Comparison of ENCODE assay signal across 7 cellular contexts in genomic region chr3:142931222-142931621, GRCh38. TPM values are rescaled to one million over a fixed set of nuclear protein-coding genes. Genes with fewer than 3 reads are reported as not detected.
DNase-seq lines count a peak whose midpoint lies in the region; ATAC-seq, FAIRE-seq and TF ChIP-seq lines count a peak whose summit lies in the region.

No MANE protein-coding gene starts in this region.

- peak; percentile 62 for ATAC-seq in GM21786 (IDR thresholded peaks at IDR 0.05; ENCODE audit: unreplicated experiment)

- intact Hi-C loops in esophagus squamous epithelium (cut with DNase I) (no loop called here), tibial artery (cut with DNase I; ENCODE audit: low total_unique reads) (no loop called here)

- peaks cover 0 to 12% (median 0%) of the 10 kb centered on the region in 4 donors for H3K27me3 ChIP-seq in esophagus squamous epithelium
- H3K27me3 ChIP-seq in tibial artery, result no peaks in the 10 kb centered on the region

- no peaks in the 10 kb centered on the region for H3K36me3 ChIP-seq in esophagus squamous epithelium
- no peaks in the 10 kb centered on the region for H3K36me3 ChIP-seq in tibial artery

- no peak for TF ChIP-seq POLR2A in esophagus squamous epithelium (IDR thresholded peaks at IDR 0.05)

- TF ChIP-seq CTCF in esophagus squamous epithelium (IDR thresholded peaks at IDR 0.05) (peak in 1 of 6 experiments; percentile 22), tibial artery (IDR thresholded peaks at IDR 0.05) (no peak)

- H3K4me1 ChIP-seq in esophagus squamous epithelium (no peaks in the 10 kb centered on the region), tibial artery (no peaks in the 10 kb centered on the region)

- no peak for FAIRE-seq in GM18507 (lab: Jason Lieb, UNC)

- DNase-seq in GM18507 (ENCODE audit: extremely low spot score, insufficient read length, low read depth), result peak; percentile 30
- DNase-seq in NOMO-1 treated with DMSO at 0.1 percent for 48 hours (lab: John Stamatoyannopoulos, UW; ENCODE audit: unreplicated experiment), result peak; percentile 4
- DNase-seq in iPS DF 4.7 (ENCODE audit: extremely low read depth, low spot score), result peak; percentile 51
- DNase-seq in esophagus squamous epithelium (lab: John Stamatoyannopoulos, UW), result no peak
- DNase-seq in tibial artery, result no peak
- DNase-seq in substantia nigra (lab: John Stamatoyannopoulos, UW), result no peak

- 50 to 54% methylated on average over 5 to 6 of the region's 6 CpGs for WGBS in esophagus squamous epithelium, 2 donors

- H3K4me3 ChIP-seq in esophagus squamous epithelium (no peak overlapping the region), tibial artery (no peak overlapping the region)

- H3K27ac ChIP-seq in esophagus squamous epithelium (no peak overlapping the region), tibial artery (no peak overlapping the region), substantia nigra (ENCODE audit: low read depth, low read length, poor library complexity, severe bottlenecking) (no peak overlapping the region)

- no peaks in the 10 kb centered on the region for H3K9me3 ChIP-seq in esophagus squamous epithelium
- no peaks in the 10 kb centered on the region for H3K9me3 ChIP-seq in tibial artery

RNA-seq across cellular contexts. Expression of gene PAQR9, which starts 32.3 kb away (rescaled TPM):
- total RNA-seq in esophagus squamous epithelium, result not detected

RNA-seq across cellular contexts. Expression of gene PCOLCE2, which starts 42.3 kb away (rescaled TPM):
- total RNA-seq in esophagus squamous epithelium, result 10 to 100 TPM in 2 of 4 donors, 1 to 10 TPM in 1, under 1 TPM in 1; 0.38 to 19.1 (median 6.4) TPM

Comparison
In these comparisons a context has a peak if more than half of its experiments do, and no peak if none do; other contexts are left out.
1. DNase-seq: peak in GM18507 (single experiment), NOMO-1 treated with DMSO at 0.1 percent for 48 hours (single experiment) and iPS DF 4.7 (single experiment); none in esophagus squamous epithelium (single experiment), tibial artery (0 of 2) and substantia nigra (0 of 49).